32 cellular contexts compared by ENCODE assay signal in the genomic region with DNA sequence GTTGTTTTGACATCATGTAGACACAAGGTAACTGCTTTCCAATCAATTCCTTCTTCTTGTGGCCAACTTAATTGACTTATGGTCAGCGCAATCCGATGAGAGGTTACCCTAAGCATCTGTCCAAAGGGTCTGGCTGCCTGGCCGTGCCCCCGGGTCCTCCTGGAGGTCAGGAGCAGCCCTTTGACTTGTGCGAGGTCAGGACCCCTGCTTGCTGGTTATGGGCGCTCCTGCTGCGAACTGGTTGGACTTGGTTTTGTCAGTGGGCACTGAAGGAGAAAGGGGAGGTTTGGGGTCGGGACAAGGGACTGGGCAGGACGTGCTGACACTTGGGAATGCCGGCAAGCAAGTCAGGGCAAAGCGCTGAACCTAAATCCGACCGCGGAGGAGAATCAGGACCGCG.
"Had no signal": no experiment of that assay in that cellular context is flagged by ENCODE, and none has a peak within 500 bp of the region (broad histone marks: within the 10 kb centered on the region; RNA-seq: fewer than 3 reads in every experiment).

No MANE protein-coding gene starts in this region.

- H3K27me3 ChIP-seq: ovary, thyroid gland, upper lobe of left lung, vagina had no signal

- H3K27ac ChIP-seq: heart left ventricle, left ventricle myocardium inferior, neutrophil, ovary, prostate gland, skin epidermis, thyroid gland, transverse colon, upper lobe of left lung, vagina had no signal

- H3K4me3 ChIP-seq: heart left ventricle, lung, mucosa of descending colon, ovary, prostate gland, skin epidermis, thyroid gland, transverse colon, upper lobe of left lung, vagina had no signal

- DNase-seq: heart left ventricle; hypothalamus; immature natural killer cell; kidney; left colon; left ventricle myocardium inferior; mesendoderm; midbrain; mucosa of descending colon; naive thymus-derived CD4-positive, alpha-beta T cell; occipital lobe; ovary; right cardiac atrium; stimulated activated CD4-positive, alpha-beta T cell treated with anti-CD3 and anti-CD28 coated beads, Interleukin-12 subunit alpha, Interleukin-12 subunit beta, amount 100 ng/mL, for 4 hours; stimulated activated CD4-positive, alpha-beta T cell treated with anti-CD3 and anti-CD28 coated beads, Interleukin-15, amount 100 ng/mL, for 24 hours; stimulated activated CD4-positive, alpha-beta T cell treated with anti-CD3 and anti-CD28 coated beads, Interleukin-2, amount 100 ng/mL, for 24 hours; stimulated activated CD4-positive, alpha-beta T cell treated with anti-CD3 and anti-CD28 coated beads, Interleukin-4, amount 100 ng/mL, for 1 hour; stimulated activated naive CD4-positive, alpha-beta T cell treated with Interleukin-2 at 50 U/mL for 16 hours; stimulated activated naive CD8-positive, alpha-beta T cell treated with anti-CD3 and anti-CD28 coated beads, Interleukin-15, amount 100 ng/mL, for 72 hours; substantia nigra; thyroid gland; transverse colon had no signal

- H3K4me1 ChIP-seq: heart left ventricle, left ventricle myocardium inferior, prostate gland, thyroid gland, transverse colon, upper lobe of left lung, vagina had no signal

- H3K36me3 Mint-ChIP-seq: naive thymus-derived CD4-positive, alpha-beta T cell had no signal

- H3K4me1 Mint-ChIP-seq: immature natural killer cell; naive thymus-derived CD4-positive, alpha-beta T cell; stimulated activated naive CD8-positive, alpha-beta T cell treated with anti-CD3 and anti-CD28 coated beads, Interleukin-15, amount 100 ng/mL, for 72 hours had no signal

- H3K9me3 ChIP-seq: mucosa of descending colon, neutrophil, ovary, prostate gland, thyroid gland, transverse colon, vagina had no signal

- H3K27ac Mint-ChIP-seq: immature natural killer cell; naive thymus-derived CD4-positive, alpha-beta T cell; natural killer cell treated with Interleukin-12 subunit alpha and Interleukin-12 subunit beta and Interleukin-15 and Interleukin-18, amount 100 ng/mL, for 72 hours; stimulated activated naive CD8-positive, alpha-beta T cell treated with anti-CD3 and anti-CD28 coated beads, Interleukin-15, amount 100 ng/mL, for 72 hours had no signal

- FAIRE-seq: islet of Langerhans, kidney had no signal

- H3K4me3 Mint-ChIP-seq: naive thymus-derived CD4-positive, alpha-beta T cell; natural killer cell treated with Interleukin-12 subunit alpha and Interleukin-12 subunit beta and Interleukin-15 and Interleukin-18, amount 100 ng/mL, for 72 hours; neural crest cell; stimulated activated naive CD8-positive, alpha-beta T cell treated with anti-CD3 and anti-CD28 coated beads, Interleukin-15, amount 100 ng/mL, for 72 hours had no signal

- ATAC-seq: heart left ventricle; left colon; mucosa of descending colon; naive thymus-derived CD4-positive, alpha-beta T cell; right cardiac atrium; sciatic nerve had no signal

- H3K9me3 Mint-ChIP-seq: natural killer cell treated with Interleukin-12 subunit alpha and Interleukin-12 subunit beta and Interleukin-15 and Interleukin-18, amount 100 ng/mL, for 72 hours; neural crest cell; stimulated activated naive CD8-positive, alpha-beta T cell treated with anti-CD3 and anti-CD28 coated beads, Interleukin-15, amount 100 ng/mL, for 72 hours had no signal

- H3K36me3 ChIP-seq: heart left ventricle, left ventricle myocardium inferior, neutrophil, ovary, prostate gland, thyroid gland, transverse colon, upper lobe of left lung, vagina had no signal
